In the genomic region with DNA sequence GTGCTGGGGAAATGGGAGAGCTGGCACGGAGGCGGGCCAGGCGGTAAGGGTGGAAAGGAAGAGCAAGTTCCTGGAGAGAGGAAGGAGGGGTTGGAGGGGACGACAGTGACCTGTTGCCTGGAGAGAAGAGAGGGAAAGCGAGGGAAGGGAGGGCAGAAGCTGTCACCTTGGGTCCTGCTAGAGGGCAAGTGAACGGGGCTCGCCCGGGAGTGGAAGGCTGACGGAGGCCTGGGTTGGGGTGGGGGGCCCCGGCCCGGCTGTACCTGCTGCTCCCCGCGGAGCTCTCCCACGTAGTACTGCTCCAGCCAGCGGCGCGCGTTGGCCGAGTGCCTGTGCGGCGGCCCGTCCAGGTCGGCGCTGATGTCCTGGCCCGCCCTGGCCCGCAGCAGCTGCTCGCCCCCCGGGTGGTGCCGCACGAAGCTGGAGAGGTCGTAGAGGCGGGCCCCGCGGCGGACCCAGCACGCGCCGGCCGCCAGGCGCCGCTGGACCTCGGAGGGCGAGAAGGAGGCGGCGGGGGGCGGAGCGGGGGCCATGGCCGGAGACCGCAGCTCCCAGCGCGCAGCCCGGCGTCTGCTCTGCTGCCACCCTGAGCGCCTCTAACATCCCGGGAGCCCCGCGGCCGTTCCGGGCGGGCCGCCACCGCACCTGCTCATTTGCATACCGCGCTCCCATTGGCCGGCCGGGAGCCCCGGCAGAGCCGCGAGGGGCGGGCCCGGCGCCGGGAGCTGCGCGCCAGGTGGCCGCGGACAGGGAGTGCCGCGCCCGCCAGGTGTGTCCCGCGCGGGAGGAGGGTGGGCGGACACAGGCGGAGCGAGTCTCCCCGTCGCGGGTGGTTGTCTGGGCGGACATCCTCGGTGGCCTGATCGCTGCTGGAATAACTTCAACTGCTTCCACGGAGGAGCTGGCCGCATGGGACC, we compare ENCODE assay signal across 8 cellular contexts. TPM values are rescaled to one million over a fixed set of nuclear protein-coding genes. Genes with fewer than 3 reads are reported as not detected.
A peak's percentile ranks its signal among the peaks of the same experiment; 100 is the strongest.
DNase-seq lines count a peak whose midpoint lies in the region; ATAC-seq and TF ChIP-seq lines count a peak whose summit lies in the region.

A gene with protein sequence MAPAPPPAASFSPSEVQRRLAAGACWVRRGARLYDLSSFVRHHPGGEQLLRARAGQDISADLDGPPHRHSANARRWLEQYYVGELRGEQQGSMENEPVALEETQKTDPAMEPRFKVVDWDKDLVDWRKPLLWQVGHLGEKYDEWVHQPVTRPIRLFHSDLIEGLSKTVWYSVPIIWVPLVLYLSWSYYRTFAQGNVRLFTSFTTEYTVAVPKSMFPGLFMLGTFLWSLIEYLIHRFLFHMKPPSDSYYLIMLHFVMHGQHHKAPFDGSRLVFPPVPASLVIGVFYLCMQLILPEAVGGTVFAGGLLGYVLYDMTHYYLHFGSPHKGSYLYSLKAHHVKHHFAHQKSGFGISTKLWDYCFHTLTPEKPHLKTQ (minus strand): TSS at position 598 of the 917 bp plus-strand sequence. CDS start 65 bp downstream, at position 533.

- H3K27me3 ChIP-seq in HUES6 (ENCODE audit: control insufficient read depth, insufficient read depth, low read length) (peaks cover 33% of the 10 kb centered on the region), OCI-LY3 (ENCODE audit: low read depth, low read length) (peaks cover 40% of the 10 kb centered on the region), stomach smooth muscle (ENCODE audit: control insufficient read depth in 1 of 2, insufficient read depth in 2 of 2, low read length in 2 of 2) (peaks cover 12 to 16% of the 10 kb centered on the region in 2 donors)

- no peaks in the 10 kb centered on the region for H3K9me3 ChIP-seq in HUES6 (ENCODE audit: control insufficient read depth, insufficient read depth, low read depth, low read length)
- no peaks in the 10 kb centered on the region for H3K9me3 ChIP-seq in OCI-LY3 (ENCODE audit: insufficient read depth, low read length)
- H3K9me3 ChIP-seq in stomach smooth muscle (ENCODE audit: control insufficient read depth in 2 of 2, low read length in 2 of 2): no peaks in the 10 kb centered on the region

- 0 out of 2 replicates have a peak within 1 kb of the TSS, but pooled peaks have one; percentile 9 for H2AFZ ChIP-seq in OCI-LY3 (ENCODE audit: low read depth, low read length)

- peak within 1 kb of the TSS; percentile 63 for H3K4me2 ChIP-seq in OCI-LY3 (ENCODE audit: low read length)

- H3K36me3 ChIP-seq in HUES6 (ENCODE audit: control insufficient read depth, insufficient read depth, low read length) (no peaks in the 10 kb centered on the region), OCI-LY3 (replicated peaks; ENCODE audit: low read depth, low read length) (no peaks in the 10 kb centered on the region), stomach smooth muscle (ENCODE audit: control insufficient read depth in 2 of 2, insufficient read depth in 2 of 2, low read length in 2 of 2) (no peaks in the 10 kb centered on the region)

- H3K27ac ChIP-seq in HUES6 (ENCODE audit: low read depth, low read length) (no peak within 1 kb of the TSS), OCI-LY3 (ENCODE audit: low read length) (no peak within 1 kb of the TSS), stomach smooth muscle (ENCODE audit: low read length) (no peak within 1 kb of the TSS)

- no peaks in the 10 kb centered on the region for H3K79me2 ChIP-seq in OCI-LY3 (ENCODE audit: low read length)

- H3K9ac ChIP-seq in HUES6 (ENCODE audit: low read length) (peak within 1 kb of the TSS; percentile 25), OCI-LY3 (ENCODE audit: low read length) (no peak within 1 kb of the TSS), stomach smooth muscle (ENCODE audit: low read length in 2 of 2) (no peak within 1 kb of the TSS)

- peaks cover 16% of the 10 kb centered on the region for H3K4me1 Mint-ChIP-seq in activated T-cell treated with anti-CD3 and anti-CD28 coated beads, Interleukin-2, amount 50 U/mL, for 72 hours (ENCODE audit: low read depth)
- H3K4me1 Mint-ChIP-seq in nephron progenitor cell: peaks cover 8% of the 10 kb centered on the region

- H3K4me3 ChIP-seq in HUES6 (ENCODE audit: low read depth, low read length) (peak within 1 kb of the TSS; percentile 67), OCI-LY3 (ENCODE audit: low read length) (peak within 1 kb of the TSS; percentile 68), fibroblast of villous mesenchyme (ENCODE audit: low read depth, low read length) (peak within 1 kb of the TSS; percentile 41), stomach smooth muscle (ENCODE audit: low read length in 2 of 2) (peak within 1 kb of the TSS; percentile 54 to 64)

- peak; percentile 77 for ATAC-seq in GM21447 (IDR thresholded peaks at IDR 0.05; ENCODE audit: unreplicated experiment)
- ATAC-seq in activated T-cell treated with anti-CD3 and anti-CD28 coated beads, Interleukin-2, amount 50 U/mL, for 72 hours (replicated peaks in 1 of 2): peak; percentile 99

- H3K27ac Mint-ChIP-seq in activated T-cell treated with anti-CD3 and anti-CD28 coated beads, Interleukin-2, amount 50 U/mL, for 72 hours: no peak within 1 kb of the TSS
- H3K27ac Mint-ChIP-seq in nephron progenitor cell: no peak within 1 kb of the TSS

- H3K4me3 Mint-ChIP-seq in activated T-cell treated with anti-CD3 and anti-CD28 coated beads, Interleukin-2, amount 50 U/mL, for 72 hours: peak within 1 kb of the TSS; percentile 71 to 80
- peak within 1 kb of the TSS; percentile 79 for H3K4me3 Mint-ChIP-seq in nephron progenitor cell

- TF ChIP-seq CTCF in OCI-LY3 (IDR thresholded peaks at IDR 0.05; ENCODE audit: low read depth, low read length) (peak; percentile 10; the same call in 1 of the 2 replicates), fibroblast of villous mesenchyme (IDR thresholded peaks at IDR 0.05; ENCODE audit: insufficient read depth, low read depth, low read length) (peak; percentile 23), nephron progenitor cell (IDR thresholded peaks at IDR 0.05) (peak; percentile 31)

- peaks cover 9% of the 10 kb centered on the region; the same call in 1 of the 2 replicates for H3K4me1 ChIP-seq in HUES6 (ENCODE audit: control insufficient read depth, insufficient read depth, low read length)
- peaks cover 17% of the 10 kb centered on the region for H3K4me1 ChIP-seq in OCI-LY3 (ENCODE audit: low read length)
- peaks cover 12% of the 10 kb centered on the region for H3K4me1 ChIP-seq in stomach smooth muscle (ENCODE audit: control insufficient read depth, insufficient read depth, low read length)

- no peaks in the 10 kb centered on the region for H3K36me3 Mint-ChIP-seq in activated T-cell treated with anti-CD3 and anti-CD28 coated beads, Interleukin-2, amount 50 U/mL, for 72 hours (ENCODE audit: insufficient read depth in 2 of 2)
- no peaks in the 10 kb centered on the region for H3K36me3 Mint-ChIP-seq in nephron progenitor cell (ENCODE audit: low read depth)

- DNase-seq in DMS 273 treated with DMSO at 0.1 percent for 48 hours (lab: John Stamatoyannopoulos, UW) (peak; percentile 44), fibroblast of villous mesenchyme (ENCODE audit: low read depth) (peak; percentile 45), nephron progenitor cell (peak; percentile 96)
- peak; percentile 82 to 83 for DNase-seq in activated T-cell treated with anti-CD3 and anti-CD28 coated beads, Interleukin-2, amount 50 U/mL, for 72 hours

- no peaks in the 10 kb centered on the region for H3K9me3 Mint-ChIP-seq in activated T-cell treated with anti-CD3 and anti-CD28 coated beads, Interleukin-2, amount 50 U/mL, for 72 hours
- H3K9me3 Mint-ChIP-seq in nephron progenitor cell: no peaks in the 10 kb centered on the region

- H4K20me1 ChIP-seq in OCI-LY3 (ENCODE audit: insufficient read depth, low read length): no peaks in the 10 kb centered on the region; the same call in 1 of the 2 replicates

- H3K27me3 Mint-ChIP-seq in activated T-cell treated with anti-CD3 and anti-CD28 coated beads, Interleukin-2, amount 50 U/mL, for 72 hours (ENCODE audit: low read depth): peaks cover 51% of the 10 kb centered on the region
- peaks cover 72% of the 10 kb centered on the region for H3K27me3 Mint-ChIP-seq in nephron progenitor cell (ENCODE audit: low read depth, poor library complexity)

RNA-seq across cellular contexts. Expression of the gene that starts here (rescaled TPM):
- total RNA-seq in activated T-cell treated with anti-CD3 and anti-CD28 coated beads, Interleukin-2, amount 50 U/mL, for 72 hours: not detected
- total RNA-seq in fibroblast of villous mesenchyme: not detected in 2 replicates

Comparison
In these comparisons a context has a peak if more than half of its experiments do, and no peak if none do; other contexts are left out.
1. Peak in DNase-seq and ATAC-seq in activated T-cell treated with anti-CD3 and anti-CD28 coated beads, Interleukin-2, amount 50 U/mL, for 72 hours; RNA of the gene not detected or under 1 TPM.
2. Peak in DNase-seq and H3K4me3 ChIP-seq in fibroblast of villous mesenchyme; RNA of the gene not detected or under 1 TPM.
3. DNase-seq: peak in every context shown above with its lines; median percentile 96 in nephron progenitor cell; 82 in activated T-cell treated with anti-CD3 and anti-CD28 coated beads, Interleukin-2, amount 50 U/mL, for 72 hours; 45 in fibroblast of villous mesenchyme; 44 in DMS 273 treated with DMSO at 0.1 percent for 48 hours.